In genomic region chr4:158176108-158176507, GRCh38 we compare ENCODE assay signal across 1 cellular context.
TF ChIP-seq lines count a peak whose summit lies in the region.

No MANE protein-coding gene starts in this region.

TF ChIP-seq in HepG2, 621 proteins besides CTCF, POLR2A, EP300 and RAD21:
- TF ChIP-seq CC2D1A (CRISPR knock-in tag; IDR thresholded peaks at IDR 0.05) = no peak
